ENCODE assay signal across 26 cellular contexts in genomic region chr20:15560936-15561531, GRCh38.
A peak's percentile ranks its signal among the peaks of the same experiment; 100 is the strongest.
DNase-seq lines count a peak whose midpoint lies in the region; ATAC-seq and TF ChIP-seq lines count a peak whose summit lies in the region.
"Had no signal": no experiment of that assay in that cellular context is flagged by ENCODE, and none has a peak within 500 bp of the region (broad histone marks: within the 10 kb centered on the region; RNA-seq: fewer than 3 reads in every experiment).

No MANE protein-coding gene starts in this region.

- ATAC-seq in Right ventricle myocardium superior (ENCODE audit: poor library complexity) (peak; percentile 48), T-helper 17 cell (no peak), HG03378 (IDR thresholded peaks at IDR 0.05; ENCODE audit: unreplicated experiment) (no peak), HG03520 (IDR thresholded peaks at IDR 0.05; ENCODE audit: unreplicated experiment) (no peak)
- ATAC-seq: activated T-cell treated with anti-CD3 and anti-CD28 coated beads, Interleukin-2, amount 50 U/mL, for 72 hours had no signal

- no peaks in the 10 kb centered on the region for H3K36me3 Mint-ChIP-seq in T-helper 17 cell (ENCODE audit: low read depth)
- H3K36me3 Mint-ChIP-seq: CD4-positive, CD25-positive, alpha-beta regulatory T cell had no signal

- H3K36me3 ChIP-seq in neuron (ENCODE audit: insufficient read depth, low read length) (no peaks in the 10 kb centered on the region), transverse colon (no peaks in the 10 kb centered on the region)
- H3K36me3 ChIP-seq: esophagus muscularis mucosa, ovary, Peyer's patch, SJSA1, upper lobe of left lung had no signal

- H3K4me3 ChIP-seq in neuron (ENCODE audit: low read length) (no peak overlapping the region), transverse colon (no peak overlapping the region)
- H3K4me3 ChIP-seq: esophagus muscularis mucosa, ovary, Peyer's patch, SJSA1, upper lobe of left lung had no signal

- in situ Hi-C loops in transverse colon (cut with MboI; ENCODE audit: low pct_ligation_motif_present in 1 of 4, low pct_unique_long_range_greater_than_20kb in 1 of 4, low sequenced_read_pairs in 3 of 4) = no loop called here

- H3K27ac ChIP-seq in transverse colon = peak overlapping the region in 3 of 4 donors; percentile 4 to 26 (median 24)
- H3K27ac ChIP-seq: esophagus muscularis mucosa, KMS-11, ovary, Peyer's patch, SJSA1, upper lobe of left lung had no signal

- no peak for TF ChIP-seq EP300 in transverse colon (IDR thresholded peaks at IDR 0.05; ENCODE audit: low read depth)

- no peak overlapping the region for H3K27ac Mint-ChIP-seq in T-helper 17 cell
- H3K27ac Mint-ChIP-seq: activated naive CD4-positive, alpha-beta T cell treated with anti-CD3 and anti-CD28 coated beads for 36 hours; activated T-cell treated with anti-CD3 and anti-CD28 coated beads, Interleukin-2, amount 50 U/mL, for 72 hours; CD4-positive, CD25-positive, alpha-beta regulatory T cell; endodermal cell; stimulated activated naive CD8-positive, alpha-beta T cell treated with anti-CD3 and anti-CD28 coated beads, Interleukin-15, Interleukin-2, amounts not matched to agents 100 ng/mL and 50 ng/mL, for 24 hours; T-helper 1 cell treated with Interleukin-12 subunit alpha and Interleukin-12 subunit beta and Interleukin-4 antibody, amounts not matched to agents 30 μg/mL and 1 μg/mL, for 36 hours had no signal

- TF ChIP-seq POLR2A in transverse colon (IDR thresholded peaks at IDR 0.05) = no peak

- WGBS in transverse colon (ENCODE audit: low coverage in 1 of 2), 2 donors = 80 to 87% methylated on average over 3 of the region's 3 CpGs

- H3K27me3 ChIP-seq in neuron (ENCODE audit: insufficient read depth, low read length) (no peaks in the 10 kb centered on the region), transverse colon (no peaks in the 10 kb centered on the region)
- H3K27me3 ChIP-seq: esophagus muscularis mucosa, ovary, Peyer's patch, SJSA1, upper lobe of left lung had no signal

- H3K27me3 Mint-ChIP-seq in T-helper 17 cell = no peaks in the 10 kb centered on the region
- H3K27me3 Mint-ChIP-seq: CD4-positive, CD25-positive, alpha-beta regulatory T cell had no signal

- no peaks in the 10 kb centered on the region for H3K4me1 Mint-ChIP-seq in T-helper 17 cell
- H3K4me1 Mint-ChIP-seq: CD4-positive, CD25-positive, alpha-beta regulatory T cell had no signal

- TF ChIP-seq CTCF in transverse colon (IDR thresholded peaks at IDR 0.05) = no peak

- no peak for DNase-seq in Right ventricle myocardium superior
- DNase-seq in cardiac septum (ENCODE audit: low spot score) = no peak
- DNase-seq in globus pallidus (ENCODE audit: low spot score) = peak; percentile 42
- DNase-seq in transverse colon = no peak
- no peak for DNase-seq in T-helper 17 cell
- DNase-seq: 8988T; activated CD4-positive, alpha-beta T cell treated with anti-CD3 and anti-CD28 coated beads for 48 hours; activated naive CD4-positive, alpha-beta T cell treated with anti-CD3 and anti-CD28 coated beads for 36 hours; activated T-cell treated with anti-CD3 and anti-CD28 coated beads, Interleukin-2, amount 50 U/mL, for 72 hours; CD4-positive, CD25-positive, alpha-beta regulatory T cell; cortex of kidney; endodermal cell; kidney; NCI-H146; NCI-H526 treated with DMSO at 0.1 percent for 48 hours; ovary; Peyer's patch; upper lobe of left lung had no signal

- peak overlapping the region; percentile 39 for H2AFZ ChIP-seq in neuron (ENCODE audit: low read depth, low read length)

- H3K4me1 ChIP-seq in neuron (ENCODE audit: insufficient read depth, low read length) = peaks cover 23% of the 10 kb centered on the region
- H3K4me1 ChIP-seq in transverse colon = no peaks in the 10 kb centered on the region
- H3K4me1 ChIP-seq: esophagus muscularis mucosa, Peyer's patch, SJSA1, upper lobe of left lung had no signal

- H3K9me3 ChIP-seq in neuron (ENCODE audit: low read length) = peaks cover 3% of the 10 kb centered on the region
- H3K9me3 ChIP-seq in transverse colon = no peaks in the 10 kb centered on the region
- no peaks in the 10 kb centered on the region for H3K9me3 ChIP-seq in T-helper 17 cell (ENCODE audit: control insufficient read depth, low read length, poor library complexity, severe bottlenecking)
- H3K9me3 ChIP-seq: esophagus muscularis mucosa, ovary, Peyer's patch, SJSA1, upper lobe of left lung had no signal

- H3K4me3 Mint-ChIP-seq in T-helper 17 cell = no peak overlapping the region
- H3K4me3 Mint-ChIP-seq: activated naive CD4-positive, alpha-beta T cell treated with anti-CD3 and anti-CD28 coated beads for 36 hours; activated T-cell treated with anti-CD3 and anti-CD28 coated beads, Interleukin-2, amount 50 U/mL, for 72 hours; CD4-positive, CD25-positive, alpha-beta regulatory T cell; endodermal cell; stimulated activated naive CD8-positive, alpha-beta T cell treated with anti-CD3 and anti-CD28 coated beads, Interleukin-15, Interleukin-2, amounts not matched to agents 100 ng/mL and 50 ng/mL, for 24 hours; T-helper 1 cell treated with Interleukin-12 subunit alpha and Interleukin-12 subunit beta and Interleukin-4 antibody, amounts not matched to agents 30 μg/mL and 1 μg/mL, for 36 hours had no signal

- intact Hi-C loops in Right ventricle myocardium superior (cut with DNase I) = no loop called here
- intact Hi-C loops in cardiac septum (cut with DNase I) = no loop called here
- intact Hi-C loops in transverse colon (cut with DNase I; ENCODE audit: low total_unique reads) = no loop called here
